In genomic region chr3:8911781-8912180, GRCh38 we compare ENCODE assay signal across 27 cellular contexts. TPM values are rescaled to one million over a fixed set of nuclear protein-coding genes. Genes with fewer than 3 reads are reported as not detected.
DNase-seq lines count a peak whose midpoint lies in the region; ATAC-seq and TF ChIP-seq lines count a peak whose summit lies in the region.
"Had no signal": no experiment of that assay in that cellular context is flagged by ENCODE, and none has a peak within 500 bp of the region (broad histone marks: within the 10 kb centered on the region; RNA-seq: fewer than 3 reads in every experiment).

No MANE protein-coding gene starts in this region.

- H3K9me2 ChIP-seq in Loucy (replicated peaks; ENCODE audit: low read depth, low read length) (no peaks in the 10 kb centered on the region), PC-3 (replicated peaks; ENCODE audit: low read length) (no peaks in the 10 kb centered on the region)

- BruUV-seq in PC-3 (replicated peaks; lab: Mats Ljungman, UMichigan), result no TSS peak

- H3K4me1 ChIP-seq in HEK293 (ENCODE audit: control insufficient read depth, insufficient read depth, low read length), result no peaks in the 10 kb centered on the region
- peaks cover 15% of the 10 kb centered on the region for H3K4me1 ChIP-seq in Loucy (ENCODE audit: insufficient read depth, low read length, poor library complexity, severe bottlenecking)
- no peaks in the 10 kb centered on the region for H3K4me1 ChIP-seq in PC-3 (ENCODE audit: insufficient read depth, low read length)
- H3K4me1 ChIP-seq: A549, SJSA1 had no signal

- ATAC-seq in PC-3, result peak; percentile 33
- ATAC-seq: A549, GM12878, Right ventricle myocardium inferior had no signal

- CTCF ChIA-PET in HEK293 (lab: Yijun Ruan, JAX) (interaction anchor here (1.6 kb wide), 1 partner anchor 142 kb away, joined by 6 read pairs; the partner anchor contains the start of gene OXTR), PC-3 (lab: Charles Lee) (no interaction called here)

- no peak overlapping the region for H3K4me3 ChIP-seq in HEK293 (ENCODE audit: low read depth, low read length)
- H3K4me3 ChIP-seq in Loucy (ENCODE audit: low read length, poor library complexity, severe bottlenecking), result peak overlapping the region; percentile 15
- H3K4me3 ChIP-seq in PC-3 (ENCODE audit: low read length), result no peak overlapping the region
- H3K4me3 ChIP-seq in fibroblast of villous mesenchyme (ENCODE audit: low read depth, low read length), result no peak overlapping the region
- H3K4me3 ChIP-seq: A549; BLaER1 treated with 17β-estradiol and CSF1 and Interleukin-3, amounts not matched to agents 10 nM and 100 nM; GM12878; HAP-1; SJSA1 had no signal

- H4K20me1 ChIP-seq in Loucy (ENCODE audit: insufficient read depth, low read length, poor library complexity, severe bottlenecking), result no peaks in the 10 kb centered on the region
- H4K20me1 ChIP-seq in PC-3 (ENCODE audit: low read length), result no peaks in the 10 kb centered on the region
- H4K20me1 ChIP-seq: BLaER1 treated with 17β-estradiol and CSF1 and Interleukin-3, amounts not matched to agents 10 nM and 100 nM had no signal

- no peaks in the 10 kb centered on the region for H3K27me3 ChIP-seq in Loucy (ENCODE audit: insufficient read depth, low read length, poor library complexity, severe bottlenecking)
- no peaks in the 10 kb centered on the region for H3K27me3 ChIP-seq in PC-3 (ENCODE audit: low read length)
- H3K27me3 ChIP-seq: BLaER1 treated with 17β-estradiol and CSF1 and Interleukin-3, amounts not matched to agents 10 nM and 100 nM; SJSA1 had no signal

- intact Hi-C loops in PC-3 (cut with micrococcal nuclease), result no loop called here

- no peak for TF ChIP-seq CTCF in HEK293 (tag by site-specific recombination; IDR thresholded peaks at IDR 0.05)
- no peak for TF ChIP-seq CTCF in Loucy (conservative IDR thresholded peaks at IDR 0.05; ENCODE audit: low read length)
- TF ChIP-seq CTCF in PC-3 (conservative IDR thresholded peaks at IDR 0.05; ENCODE audit: low read depth, low read length), result no peak
- no peak for TF ChIP-seq CTCF in fibroblast of villous mesenchyme (IDR thresholded peaks at IDR 0.05; ENCODE audit: insufficient read depth, low read depth, low read length)

- DNase-seq in PC-3, result no peak
- DNase-seq in fibroblast of villous mesenchyme (ENCODE audit: low read depth), result peak; percentile 17
- DNase-seq in SHP77 (lab: John Stamatoyannopoulos, UW), result no peak
- no peak for DNase-seq in NCI-H2227 treated with DMSO at 0.1 percent for 48 hours (lab: John Stamatoyannopoulos, UW)
- no peak for DNase-seq in T1000 (lab: John Stamatoyannopoulos, UW)
- DNase-seq: AML-193; CD4-positive, alpha-beta T cell; COR-L47; EL; GDM1; GOT3; Kasumi-1; NCI-H1092; NCI-H1417 treated with DMSO at 0.1 percent for 48 hours; NCI-H1694 treated with DMSO at 0.1 percent for 48 hours; NCI-H2081; NCI-H446 treated with DMSO at 0.1 percent for 48 hours; NCI-H526; T-helper 1 cell had no signal

- POLR2A ChIA-PET in HEK293 (lab: Yijun Ruan, JAX), result no interaction called here
- POLR2A ChIA-PET in PC-3 (lab: Charles Lee; ENCODE audit: unreplicated experiment), result no interaction called here

- H3F3A ChIP-seq in Loucy (ENCODE audit: low read depth) (no peaks in the 10 kb centered on the region), PC-3 (ENCODE audit: low read length, unreplicated experiment) (no peaks in the 10 kb centered on the region)

- H3K27ac ChIP-seq in HEK293 (ENCODE audit: extremely low read depth, low read depth, low read length), result no peak overlapping the region
- no peak overlapping the region for H3K27ac ChIP-seq in PC-3 (ENCODE audit: low read length)
- H3K27ac ChIP-seq: A549; BLaER1 treated with 17β-estradiol and CSF1 and Interleukin-3, amounts not matched to agents 10 nM and 100 nM; SJSA1 had no signal

- H2AFZ ChIP-seq in Loucy (ENCODE audit: low read length) (no peak overlapping the region), PC-3 (ENCODE audit: low read length) (no peak overlapping the region)

- H3K79me2 ChIP-seq in Loucy (ENCODE audit: insufficient read depth, low read length) (no peaks in the 10 kb centered on the region), PC-3 (ENCODE audit: low read length) (no peaks in the 10 kb centered on the region)

- H3K36me3 ChIP-seq in HEK293 (ENCODE audit: control insufficient read depth in 2 of 2, insufficient read depth in 1 of 2, low read length in 2 of 2) (peaks cover 15 to 36% of the 10 kb centered on the region in 2 experiments), Loucy (ENCODE audit: insufficient read depth, low read length) (peaks cover 33% of the 10 kb centered on the region; the same call in 1 of the 2 replicates), PC-3 (ENCODE audit: low read depth, low read length) (peaks cover 39% of the 10 kb centered on the region)

- H3K9me3 ChIP-seq in HEK293 (ENCODE audit: control insufficient read depth, insufficient read depth, low read depth, low read length) (no peaks in the 10 kb centered on the region), Loucy (ENCODE audit: insufficient read depth, low read depth, low read length) (no peaks in the 10 kb centered on the region), PC-3 (ENCODE audit: low read length) (no peaks in the 10 kb centered on the region)
- H3K9me3 ChIP-seq: A549; BLaER1 treated with 17β-estradiol and CSF1 and Interleukin-3, amounts not matched to agents 10 nM and 100 nM; HAP-1; SJSA1 had no signal

- H3K9ac ChIP-seq in Loucy (ENCODE audit: low read depth, low read length, poor library complexity, severe bottlenecking) (peak overlapping the region; percentile 9), PC-3 (ENCODE audit: low read length) (no peak overlapping the region)
- H3K9ac ChIP-seq: BLaER1 treated with 17β-estradiol and CSF1 and Interleukin-3, amounts not matched to agents 10 nM and 100 nM had no signal

- peak overlapping the region; percentile 61 for H3K4me2 ChIP-seq in Loucy (ENCODE audit: low read depth, low read length, poor library complexity, severe bottlenecking)
- no peak overlapping the region for H3K4me2 ChIP-seq in PC-3 (ENCODE audit: low read length)
- H3K4me2 ChIP-seq: A549 had no signal

TF ChIP-seq in HEK293, 187 proteins besides CTCF, POLR2A, EP300 and RAD21:
- TF ChIP-seq PRDM6 (tag by site-specific recombination; IDR thresholded peaks at IDR 0.05) (peak; percentile 61; the same call in 1 of the 2 replicates), BCL6B (tag by site-specific recombination; IDR thresholded peaks at IDR 0.05) (no peak), PRDM4 (tag by site-specific recombination; IDR thresholded peaks at IDR 0.05) (0 out of 2 replicates have a peak, but pooled peaks have one; percentile 11)

RNA-seq across cellular contexts. Expression of gene RAD18, which starts 51.5 kb away (rescaled TPM):
- total RNA-seq in PC-3 (2014; rRNA removed) (22.8 and 46.6 TPM in 2 replicates), fibroblast of villous mesenchyme (11.9 and 18.1 TPM in 2 replicates)
